In the genomic region with DNA sequence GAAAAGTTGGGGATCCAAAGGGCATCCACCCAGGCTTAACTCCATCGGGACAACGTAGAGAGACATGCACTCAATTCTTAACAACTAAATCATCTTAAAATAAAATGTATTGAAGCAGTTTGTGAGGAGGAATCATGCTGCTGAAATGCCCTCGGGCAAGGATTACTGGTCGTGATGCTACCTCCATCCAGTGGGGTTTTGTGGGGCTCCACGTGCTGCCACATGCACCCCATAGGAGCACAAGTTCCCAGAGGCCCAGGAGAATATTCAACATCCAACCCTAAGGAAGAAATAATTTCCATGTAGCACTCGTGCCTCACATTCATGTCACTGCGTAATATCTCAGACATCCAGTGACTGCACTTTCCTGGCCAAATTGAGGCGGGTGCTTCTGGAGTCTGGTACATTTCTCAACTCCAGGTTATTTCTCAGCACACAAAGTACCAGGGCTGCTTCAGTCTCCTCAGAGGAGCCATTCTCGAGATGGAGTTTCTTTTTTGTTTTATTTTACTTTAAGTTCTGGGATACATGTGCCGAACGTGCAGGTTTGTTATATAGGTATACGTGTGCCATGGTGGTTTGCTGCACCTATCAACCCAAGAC, we compare ENCODE assay signal across 13 cellular contexts.
DNase-seq lines count a peak whose midpoint lies in the region; ATAC-seq and TF ChIP-seq lines count a peak whose summit lies in the region.
"Had no signal": no experiment of that assay in that cellular context is flagged by ENCODE, and none has a peak within 500 bp of the region (broad histone marks: within the 10 kb centered on the region; RNA-seq: fewer than 3 reads in every experiment).

No MANE protein-coding gene starts in this region.

- peak overlapping the region; percentile 77 for H3K9ac ChIP-seq in skeletal muscle satellite cell (ENCODE audit: low read depth, low read length)

- no peak for TF ChIP-seq CTCF in spleen (IDR thresholded peaks at IDR 0.05 in 8 of 11, conservative IDR thresholded peaks at IDR 0.05 in 3 of 11)

- H3K27ac ChIP-seq in esophagus (ENCODE audit: low read depth in 2 of 2, low read length in 1 of 2): peak overlapping the region; percentile 81 to 84
- peak overlapping the region; percentile 22 for H3K27ac ChIP-seq in layer of hippocampus (ENCODE audit: low read depth, low read length)
- peak overlapping the region in 4 of 8 donors; percentile 15 to 67 (median 58) for H3K27ac ChIP-seq in spleen

- no peaks in the 10 kb centered on the region for H3K27me3 ChIP-seq in esophagus (ENCODE audit: control insufficient read depth in 1 of 2, insufficient read depth in 2 of 2, low read length in 2 of 2)
- no peaks in the 10 kb centered on the region for H3K27me3 ChIP-seq in layer of hippocampus (ENCODE audit: control insufficient read depth, insufficient read depth, low read length)
- H3K27me3 ChIP-seq in skeletal muscle satellite cell (ENCODE audit: control insufficient read depth, insufficient read depth, low read length): no peaks in the 10 kb centered on the region
- no peaks in the 10 kb centered on the region for H3K27me3 ChIP-seq in spleen (replicated peaks in 1 of 7)

- H3K36me3 ChIP-seq in esophagus (ENCODE audit: control insufficient read depth in 2 of 2, insufficient read depth in 2 of 2, low read length in 1 of 2) (no peaks in the 10 kb centered on the region), skeletal muscle satellite cell (ENCODE audit: insufficient read depth, low read length) (no peaks in the 10 kb centered on the region), spleen (no peaks in the 10 kb centered on the region)

- H3K4me2 ChIP-seq in skeletal muscle satellite cell (ENCODE audit: low read length): peak overlapping the region; percentile 68

- 52 to 67% methylated on average over 12 of the region's 12 CpGs for WGBS in esophagus, 2 donors
- 75 to 87% (median 77%) methylated on average over 11 to 12 of the region's 12 CpGs for WGBS in spleen, 5 donors

- no peaks in the 10 kb centered on the region for H3K9me3 ChIP-seq in esophagus (ENCODE audit: control insufficient read depth in 2 of 2, insufficient read depth in 1 of 2, low read depth in 1 of 2, low read length in 1 of 2)
- H3K9me3 ChIP-seq in skeletal muscle satellite cell (replicated peaks; ENCODE audit: low read length): no peaks in the 10 kb centered on the region
- no peaks in the 10 kb centered on the region for H3K9me3 ChIP-seq in spleen

- DNase-seq in AG20443 (ENCODE audit: low spot score) (peak; percentile 66), spleen (no peak), D341Med (ENCODE audit: low spot score) (no peak)
- DNase-seq in central memory CD4-positive, alpha-beta T cell: no peak
- DNase-seq: activated CD4-positive, alpha-beta T cell treated with anti-CD3 and anti-CD28 coated beads, Interleukin-2, amount 50 U/mL, for 1 hour; naive thymus-derived CD8-positive, alpha-beta T cell; NCI-H1436 treated with DMSO at 0.1 percent for 48 hours; NCI-H526; small intestine had no signal

- ATAC-seq in HG03135 (IDR thresholded peaks at IDR 0.05; ENCODE audit: unreplicated experiment): no peak
- ATAC-seq: naive thymus-derived CD8-positive, alpha-beta T cell had no signal

- no peak for TF ChIP-seq POLR2A in spleen (IDR thresholded peaks at IDR 0.05)

- H3K4me3 ChIP-seq in esophagus (ENCODE audit: low read depth in 1 of 2, low read length in 2 of 2) (no peak overlapping the region), skeletal muscle satellite cell (ENCODE audit: low read length) (no peak overlapping the region), spleen (no peak overlapping the region)

- peaks cover 0 to 5% of the 10 kb centered on the region in 2 donors for H3K4me1 ChIP-seq in esophagus (ENCODE audit: control insufficient read depth in 2 of 2, insufficient read depth in 2 of 2, low read length in 1 of 2)
- peaks cover 44% of the 10 kb centered on the region for H3K4me1 ChIP-seq in skeletal muscle satellite cell (ENCODE audit: control insufficient read depth, insufficient read depth, low read length)
- H3K4me1 ChIP-seq in spleen: peaks cover 0 to 13% (median 6%) of the 10 kb centered on the region in 6 donors

- intact Hi-C loops in spleen (cut with DNase I; ENCODE audit: low total_unique reads): no loop called here
